9 cellular contexts compared by ENCODE assay signal in the genomic region with DNA sequence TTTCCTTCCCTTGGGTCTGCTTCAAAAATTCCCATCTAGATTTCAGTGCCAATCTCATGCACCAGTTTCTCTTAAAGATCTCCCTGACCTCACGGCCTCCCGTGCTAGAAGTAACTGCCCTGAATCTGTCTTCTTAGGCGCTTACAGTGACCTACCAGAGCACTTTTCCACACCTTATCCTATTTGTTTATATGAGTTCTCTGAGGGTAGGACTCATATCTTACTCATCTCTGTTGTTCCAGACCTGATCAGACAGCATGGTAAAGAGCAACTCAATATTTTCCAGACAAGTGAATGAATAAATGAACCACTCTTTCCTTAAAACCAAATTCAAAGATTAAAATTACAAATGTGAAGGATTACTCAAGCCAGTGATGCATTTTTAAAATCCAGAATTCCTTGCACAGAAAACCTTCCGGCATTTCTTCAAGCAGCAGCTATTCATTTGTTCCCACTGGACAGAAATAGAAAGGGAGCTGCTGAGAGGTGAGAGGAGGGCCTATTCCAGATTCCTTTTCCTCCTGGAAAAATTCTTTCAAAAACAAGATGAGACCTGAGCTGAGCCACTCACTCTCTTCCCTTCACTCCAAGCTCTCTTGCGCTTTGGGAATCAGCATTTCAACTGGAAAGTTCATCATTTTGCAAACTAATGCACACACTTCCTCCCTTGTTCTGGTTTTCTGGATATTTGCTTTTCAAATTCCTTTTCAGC.
A peak's percentile ranks its signal among the peaks of the same experiment; 100 is the strongest.
DNase-seq lines count a peak whose midpoint lies in the region; ATAC-seq and TF ChIP-seq lines count a peak whose summit lies in the region.
"Had no signal": no experiment of that assay in that cellular context is flagged by ENCODE, and none has a peak within 500 bp of the region (broad histone marks: within the 10 kb centered on the region; RNA-seq: fewer than 3 reads in every experiment).

No MANE protein-coding gene starts in this region.

- H3K4me1 ChIP-seq in HUES48 (ENCODE audit: control insufficient read depth, insufficient read depth, low read length) = peaks cover 11% of the 10 kb centered on the region

- CTCF ChIA-PET in activated CD8-positive, alpha-beta T cell treated with anti-CD3 and anti-CD28 coated beads for 36 hours (lab: Charles Lee) = interaction anchor here (0.9 to 6.1 kb wide), 28 partner anchors 9 to 627 kb away, joined by 3 to 53 read pairs (median 5); a partner anchor contains a TSS

- TF ChIP-seq CTCF in activated CD8-positive, alpha-beta T cell treated with anti-CD3 and anti-CD28 coated beads for 36 hours (IDR thresholded peaks at IDR 0.05) = no peak

- peak overlapping the region; percentile 2 for H3K27ac ChIP-seq in HUES48 (ENCODE audit: low read depth, low read length)

- H3K27me3 ChIP-seq in HUES48 (ENCODE audit: control insufficient read depth, insufficient read depth, low read length) = no peaks in the 10 kb centered on the region

- H3K9me3 ChIP-seq in HUES48 (ENCODE audit: control insufficient read depth, insufficient read depth, low read length) = no peaks in the 10 kb centered on the region

- peaks cover 4% of the 10 kb centered on the region for H3K36me3 Mint-ChIP-seq in activated CD8-positive, alpha-beta T cell treated with anti-CD3 and anti-CD28 coated beads for 36 hours (ENCODE audit: low read depth)
- peaks cover 0 to 9% (median 5%) of the 10 kb centered on the region in 3 donors for H3K36me3 Mint-ChIP-seq in immature natural killer cell
- H3K36me3 Mint-ChIP-seq in stimulated activated naive CD8-positive, alpha-beta T cell treated with anti-CD3 and anti-CD28 coated beads, Interleukin-15, Interleukin-2, amounts not matched to agents 100 ng/mL and 50 ng/mL, for 24 hours (ENCODE audit: low read depth) = peaks cover 3% of the 10 kb centered on the region

- no peak overlapping the region for H3K4me3 ChIP-seq in HUES48 (ENCODE audit: low read depth, low read length)

- no peak for DNase-seq in activated CD8-positive, alpha-beta T cell treated with anti-CD3 and anti-CD28 coated beads for 36 hours
- no peak for DNase-seq in immature natural killer cell
- no peak for DNase-seq in AML-193 (lab: John Stamatoyannopoulos, UW)
- DNase-seq in NCI-H2196 treated with DMSO at 0.1 percent for 48 hours (lab: John Stamatoyannopoulos, UW; ENCODE audit: unreplicated experiment) = no peak
- DNase-seq in stimulated activated CD4-positive, alpha-beta T cell treated with anti-CD3 and anti-CD28 coated beads, Interleukin-2, amount 100 ng/mL, for 24 hours = no peak
- no peak for DNase-seq in NCI-H1048 (lab: John Stamatoyannopoulos, UW)
- DNase-seq: NCI-H510A had no signal

- no peaks in the 10 kb centered on the region for H3K36me3 ChIP-seq in HUES48 (ENCODE audit: control insufficient read depth, insufficient read depth, low read length)

- no peak overlapping the region for H3K9ac ChIP-seq in HUES48 (ENCODE audit: low read depth, low read length)

- H3K27ac Mint-ChIP-seq in activated CD8-positive, alpha-beta T cell treated with anti-CD3 and anti-CD28 coated beads for 36 hours = peak overlapping the region; percentile 95
- H3K27ac Mint-ChIP-seq in immature natural killer cell = peak overlapping the region in 5 of 6 donors; percentile 8 to 79 (median 47)
- peak overlapping the region; percentile 99 for H3K27ac Mint-ChIP-seq in stimulated activated naive CD8-positive, alpha-beta T cell treated with anti-CD3 and anti-CD28 coated beads, Interleukin-15, Interleukin-2, amounts not matched to agents 100 ng/mL and 50 ng/mL, for 24 hours

- POLR2A ChIA-PET in activated CD8-positive, alpha-beta T cell treated with anti-CD3 and anti-CD28 coated beads for 36 hours (lab: Charles Lee) = interaction anchor here (1.3 to 5.7 kb wide), 7 partner anchors 9 to 93 kb away, joined by 3 to 32 read pairs (median 4); no protein-coding TSS in a partner anchor

- intact Hi-C loops in activated CD8-positive, alpha-beta T cell treated with anti-CD3 and anti-CD28 coated beads for 36 hours (cut with micrococcal nuclease) = loop anchor here (2.0 to 10.0 kb wide), 3 partner anchors 69 to 119 kb away; a partner anchor contains a TSS

- H3K4me1 Mint-ChIP-seq in activated CD8-positive, alpha-beta T cell treated with anti-CD3 and anti-CD28 coated beads for 36 hours (ENCODE audit: low read depth) = peaks cover 77% of the 10 kb centered on the region
- H3K4me1 Mint-ChIP-seq in immature natural killer cell = peaks cover 45 to 78% of the 10 kb centered on the region in 2 donors
- H3K4me1 Mint-ChIP-seq in stimulated activated naive CD8-positive, alpha-beta T cell treated with anti-CD3 and anti-CD28 coated beads, Interleukin-15, Interleukin-2, amounts not matched to agents 100 ng/mL and 50 ng/mL, for 24 hours (ENCODE audit: low read depth) = peaks cover 94% of the 10 kb centered on the region

- peak overlapping the region; percentile 93 for H3K4me3 Mint-ChIP-seq in activated CD8-positive, alpha-beta T cell treated with anti-CD3 and anti-CD28 coated beads for 36 hours
- H3K4me3 Mint-ChIP-seq in immature natural killer cell = peak overlapping the region; percentile 88 to 96 (median 89)
- H3K4me3 Mint-ChIP-seq in stimulated activated naive CD8-positive, alpha-beta T cell treated with anti-CD3 and anti-CD28 coated beads, Interleukin-15, Interleukin-2, amounts not matched to agents 100 ng/mL and 50 ng/mL, for 24 hours = peak overlapping the region; percentile 86

- no peaks in the 10 kb centered on the region for H3K27me3 Mint-ChIP-seq in activated CD8-positive, alpha-beta T cell treated with anti-CD3 and anti-CD28 coated beads for 36 hours
- peaks cover 4 to 15% (median 7%) of the 10 kb centered on the region in 3 donors for H3K27me3 Mint-ChIP-seq in immature natural killer cell (ENCODE audit: low read depth in 3 of 3)
- H3K27me3 Mint-ChIP-seq in stimulated activated naive CD8-positive, alpha-beta T cell treated with anti-CD3 and anti-CD28 coated beads, Interleukin-15, Interleukin-2, amounts not matched to agents 100 ng/mL and 50 ng/mL, for 24 hours = no peaks in the 10 kb centered on the region

- H3K9me3 Mint-ChIP-seq in activated CD8-positive, alpha-beta T cell treated with anti-CD3 and anti-CD28 coated beads for 36 hours = no peaks in the 10 kb centered on the region
- H3K9me3 Mint-ChIP-seq in immature natural killer cell = no peaks in the 10 kb centered on the region
- no peaks in the 10 kb centered on the region for H3K9me3 Mint-ChIP-seq in stimulated activated naive CD8-positive, alpha-beta T cell treated with anti-CD3 and anti-CD28 coated beads, Interleukin-15, Interleukin-2, amounts not matched to agents 100 ng/mL and 50 ng/mL, for 24 hours

- ATAC-seq in activated CD8-positive, alpha-beta T cell treated with anti-CD3 and anti-CD28 coated beads for 36 hours = peak; percentile 10

Comparison
In these comparisons a context has a peak if more than half of its experiments do, and no peak if none do; other contexts are left out.
1. H3K27ac Mint-ChIP-seq: peak in every context shown above with its lines; median percentile 99 in stimulated activated naive CD8-positive, alpha-beta T cell treated with anti-CD3 and anti-CD28 coated beads, Interleukin-15, Interleukin-2, amounts not matched to agents 100 ng/mL and 50 ng/mL, for 24 hours; 95 in activated CD8-positive, alpha-beta T cell treated with anti-CD3 and anti-CD28 coated beads for 36 hours; 47 in immature natural killer cell.